Comparison of ENCODE assay signal across 13 cellular contexts in genomic region chr12:118102070-118102469, GRCh38. TPM values are rescaled to one million over a fixed set of nuclear protein-coding genes. Genes with fewer than 3 reads are reported as not detected.
DNase-seq lines count a peak whose midpoint lies in the region; ATAC-seq and TF ChIP-seq lines count a peak whose summit lies in the region.
"Had no signal": no experiment of that assay in that cellular context is flagged by ENCODE, and none has a peak within 500 bp of the region (broad histone marks: within the 10 kb centered on the region; RNA-seq: fewer than 3 reads in every experiment).

No MANE protein-coding gene starts in this region.

- no peaks in the 10 kb centered on the region for H3K9me3 ChIP-seq in parathyroid adenoma (ENCODE audit: control insufficient read depth, low read length)

- H3K36me3 ChIP-seq in parathyroid adenoma (ENCODE audit: control insufficient read depth, insufficient read depth, low read length) = no peaks in the 10 kb centered on the region

- H3K9ac ChIP-seq in parathyroid adenoma = no peak overlapping the region

- ATAC-seq in esophagus mucosa = peak; percentile 47
- ATAC-seq: activated CD4-positive, alpha-beta T cell treated with anti-CD3 and anti-CD28 coated beads for 36 hours had no signal

- H3K4me1 ChIP-seq in parathyroid adenoma = peaks cover 7% of the 10 kb centered on the region

- DNase-seq in EL (peak; percentile 54), NCI-H69 (lab: John Stamatoyannopoulos, UW) (peak; percentile 55), NCI-H1930 (lab: John Stamatoyannopoulos, UW) (no peak), NOMO-1 treated with dmso at 0.1 percent for 144 hours (lab: John Stamatoyannopoulos, UW; ENCODE audit: unreplicated experiment) (no peak), posterior cingulate gyrus (no peak), SIG-M5 treated with dmso at 0.1 percent for 504 hours (lab: John Stamatoyannopoulos, UW; ENCODE audit: unreplicated experiment) (no peak)
- DNase-seq: activated CD4-positive, alpha-beta T cell treated with anti-CD3 and anti-CD28 coated beads for 36 hours; erythroblast; OCI-M1; stimulated activated CD4-positive, alpha-beta T cell treated with anti-CD3 and anti-CD28 coated beads, Interleukin-12 subunit alpha, Interleukin-12 subunit beta, amount 100 ng/mL, for 4 hours; stimulated activated naive CD4-positive, alpha-beta T cell treated with Interleukin-2 at 50 U/mL for 16 hours had no signal

- H2AFZ ChIP-seq in parathyroid adenoma = peak overlapping the region; percentile 98

- no peaks in the 10 kb centered on the region for H3K27me3 ChIP-seq in parathyroid adenoma (ENCODE audit: control insufficient read depth, insufficient read depth, low read length)

- TF ChIP-seq CTCF in parathyroid adenoma (IDR thresholded peaks at IDR 0.05) = no peak

- H3K79me2 ChIP-seq in parathyroid adenoma = no peaks in the 10 kb centered on the region

- H3K4me2 ChIP-seq in parathyroid adenoma (ENCODE audit: low read length) = peak overlapping the region; percentile 82

- H3K4me3 ChIP-seq in parathyroid adenoma (ENCODE audit: low read depth, low read length) = no peak overlapping the region

- H3K27ac ChIP-seq in parathyroid adenoma = peak overlapping the region; percentile 93

- intact Hi-C loops in posterior cingulate gyrus (cut with DNase I) = no loop called here

RNA-seq across cellular contexts. Expression of gene VSIG10, which starts 1.7 kb away (rescaled TPM):
- total RNA-seq in esophagus mucosa = 14.5 TPM

RNA-seq across cellular contexts. Expression of gene PEBP1, which starts 33.9 kb away (rescaled TPM):
- 142 TPM for total RNA-seq in esophagus mucosa

RNA-seq across cellular contexts. Expression of gene WSB2, which starts 41.1 kb away (rescaled TPM):
- 86.7 TPM for total RNA-seq in esophagus mucosa

Comparison
In these comparisons a context has a peak if more than half of its experiments do, and no peak if none do; other contexts are left out.
1. DNase-seq: peak in EL (single experiment) and NCI-H69 (single experiment); none in NCI-H1930 (0 of 2), NOMO-1 treated with dmso at 0.1 percent for 144 hours (single experiment), posterior cingulate gyrus (0 of 10) and SIG-M5 treated with dmso at 0.1 percent for 504 hours (single experiment).